In genomic region chr4:158255727-158256324, GRCh38 we compare ENCODE assay signal across 8 cellular contexts. TPM values are rescaled to one million over a fixed set of nuclear protein-coding genes. Genes with fewer than 3 reads are reported as not detected.
A peak's percentile ranks its signal among the peaks of the same experiment; 100 is the strongest.
DNase-seq lines count a peak whose midpoint lies in the region; ATAC-seq and TF ChIP-seq lines count a peak whose summit lies in the region.

No MANE protein-coding gene starts in this region.

- no peaks in the 10 kb centered on the region for H3K9me3 Mint-ChIP-seq in MCF 10A (ENCODE audit: unreplicated experiment)

- CTCF ChIA-PET in MCF 10A (lab: Yijun Ruan, JAX): interaction anchor here (0.6 to 7.1 kb wide), 29 partner anchors 9 to 1173 kb away, joined by 3 to 76 read pairs (median 4); partner anchors contain the start of gene C4orf46

- peaks cover 6% of the 10 kb centered on the region for H3K36me3 Mint-ChIP-seq in MCF 10A (ENCODE audit: insufficient read depth, unreplicated experiment)

- peaks cover 6% of the 10 kb centered on the region for H3K4me1 Mint-ChIP-seq in MCF 10A (ENCODE audit: insufficient read depth, unreplicated experiment)

- H3K27ac Mint-ChIP-seq in MCF 10A (ENCODE audit: low read depth, unreplicated experiment): no peak overlapping the region

- POLR2A ChIA-PET in MCF 10A (lab: Yijun Ruan, JAX): interaction anchor here (0.7 to 1.0 kb wide), 2 partner anchors 151 to 372 kb away, joined by 3 read pairs; no protein-coding TSS in a partner anchor

- intact Hi-C loops in MCF 10A (cut with micrococcal nuclease): loop anchor here (1.0 to 10.0 kb wide), 3 partner anchors 63 to 919 kb away; no protein-coding TSS in a partner anchor

- peak; percentile 73 for TF ChIP-seq CTCF in MCF 10A (IDR thresholded peaks at IDR 0.05; ENCODE audit: unreplicated experiment)

- DNase-seq in Ammon's horn (ENCODE audit: low spot score) (peak; percentile 78), NCI-H2227 treated with DMSO at 0.1 percent for 48 hours (lab: John Stamatoyannopoulos, UW) (peak; percentile 34), MCF 10A (ENCODE audit: unreplicated experiment) (peak; percentile 58), left kidney (ENCODE audit: low read depth, low spot score) (peak; percentile 57), NCI-H128 (lab: John Stamatoyannopoulos, UW; ENCODE audit: unreplicated experiment) (no peak), ureter (ENCODE audit: low spot score) (no peak)

- peak; percentile 71 for ATAC-seq in GM18868 (IDR thresholded peaks at IDR 0.05; ENCODE audit: unreplicated experiment)
- peak; percentile 74 for ATAC-seq in HG03064 (IDR thresholded peaks at IDR 0.05; ENCODE audit: low read depth, unreplicated experiment)

- BruUV-seq in MCF 10A (replicated peaks; lab: Mats Ljungman, UMichigan): no TSS peak

- H3K27me3 Mint-ChIP-seq in MCF 10A (ENCODE audit: insufficient read depth, unreplicated experiment): no peaks in the 10 kb centered on the region

- H3K4me3 Mint-ChIP-seq in MCF 10A (ENCODE audit: unreplicated experiment): no peak overlapping the region

RNA-seq across cellular contexts. Expression of gene TMEM144, which starts 45.5 kb away (rescaled TPM):
- total RNA-seq in MCF 10A (2022): 4.4 and 6.4 TPM in 2 replicates
- total RNA-seq in ureter: 26.2 TPM

Comparison
In these comparisons a context has a peak if more than half of its experiments do, and no peak if none do; other contexts are left out.
1. DNase-seq: peak in Ammon's horn (single experiment), NCI-H2227 treated with DMSO at 0.1 percent for 48 hours (single experiment), MCF 10A (single experiment) and left kidney (single experiment); none in NCI-H128 (single experiment) and ureter (single experiment).